9 cellular contexts compared by ENCODE assay signal in the genomic region with DNA sequence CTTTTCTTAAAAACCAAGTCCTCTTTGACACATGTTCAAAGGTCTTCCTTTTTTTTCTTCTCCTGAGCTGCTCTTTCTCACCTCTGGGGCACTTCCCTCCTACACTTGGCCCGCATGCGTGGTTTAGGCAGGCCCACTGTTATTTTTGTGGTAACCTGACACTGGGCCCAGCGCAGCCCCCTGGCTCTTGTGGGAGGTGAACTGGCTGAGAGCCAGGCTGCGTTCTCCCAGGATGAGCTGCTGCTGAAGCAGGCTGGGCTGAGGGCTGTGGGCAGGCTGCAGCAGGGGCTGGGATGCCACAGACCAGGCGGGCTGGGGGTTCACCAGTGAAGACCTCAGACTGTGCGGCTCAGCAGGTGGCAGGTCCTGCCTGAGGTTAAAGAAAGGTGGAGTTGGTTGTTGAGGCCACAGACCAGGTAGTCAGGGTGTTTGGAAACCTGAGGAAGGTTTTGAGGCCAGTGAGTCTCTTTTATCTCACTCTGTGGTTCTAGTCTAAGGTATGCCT.
A peak's percentile ranks its signal among the peaks of the same experiment; 100 is the strongest.
DNase-seq lines count a peak whose midpoint lies in the region; ATAC-seq and TF ChIP-seq lines count a peak whose summit lies in the region.
"Had no signal": no experiment of that assay in that cellular context is flagged by ENCODE, and none has a peak within 500 bp of the region (broad histone marks: within the 10 kb centered on the region; RNA-seq: fewer than 3 reads in every experiment).

No MANE protein-coding gene starts in this region.

- no peak overlapping the region for H3K4me3 ChIP-seq in kidney epithelial cell (ENCODE audit: low read depth, low read length)

- H3K27me3 ChIP-seq in kidney epithelial cell (ENCODE audit: control insufficient read depth, insufficient read depth, low read length): no peaks in the 10 kb centered on the region

- H3K36me3 ChIP-seq in kidney epithelial cell (ENCODE audit: control insufficient read depth, insufficient read depth, low read length): no peaks in the 10 kb centered on the region

- H3K9me3 Mint-ChIP-seq in activated naive CD8-positive, alpha-beta T cell treated with anti-CD3 and anti-CD28 coated beads for 36 hours: no peaks in the 10 kb centered on the region
- no peaks in the 10 kb centered on the region for H3K9me3 Mint-ChIP-seq in activated T-cell treated with anti-CD3 and anti-CD28 coated beads, Interleukin-2, amount 50 U/mL, for 4 hours
- H3K9me3 Mint-ChIP-seq: activated B cell treated with CpG ODN at 0.5 μM for 24 hours had no signal

- H3K27ac Mint-ChIP-seq in activated naive CD8-positive, alpha-beta T cell treated with anti-CD3 and anti-CD28 coated beads for 36 hours: no peak overlapping the region
- H3K27ac Mint-ChIP-seq: activated B cell treated with CpG ODN at 0.5 μM for 24 hours had no signal

- ATAC-seq in HG03432 (IDR thresholded peaks at IDR 0.05; ENCODE audit: unreplicated experiment): no peak
- no peak for ATAC-seq in HG03469 (IDR thresholded peaks at IDR 0.05; ENCODE audit: unreplicated experiment)
- ATAC-seq in activated T-cell treated with anti-CD3 and anti-CD28 coated beads, Interleukin-2, amount 50 U/mL, for 4 hours: no peak

- peak; percentile 95 for DNase-seq in COLO668 (lab: John Stamatoyannopoulos, UW; ENCODE audit: unreplicated experiment)
- DNase-seq in NCI-H1694 (lab: John Stamatoyannopoulos, UW): peak; percentile 75
- peak; percentile 6 for DNase-seq in activated naive CD8-positive, alpha-beta T cell treated with anti-CD3 and anti-CD28 coated beads for 36 hours
- DNase-seq in kidney epithelial cell (ENCODE audit: low read depth): peak; percentile 84
- DNase-seq in globus pallidus (ENCODE audit: low spot score): no peak
- no peak for DNase-seq in activated T-cell treated with anti-CD3 and anti-CD28 coated beads, Interleukin-2, amount 50 U/mL, for 4 hours
- DNase-seq: activated B cell treated with CpG ODN at 0.5 μM for 24 hours had no signal

- peak; percentile 3 for TF ChIP-seq CTCF in kidney epithelial cell (IDR thresholded peaks at IDR 0.05; ENCODE audit: insufficient read depth, low read length, poor library complexity, severe bottlenecking)

- H3K27me3 Mint-ChIP-seq in activated naive CD8-positive, alpha-beta T cell treated with anti-CD3 and anti-CD28 coated beads for 36 hours: peaks cover 20% of the 10 kb centered on the region
- peaks cover 6% of the 10 kb centered on the region for H3K27me3 Mint-ChIP-seq in activated T-cell treated with anti-CD3 and anti-CD28 coated beads, Interleukin-2, amount 50 U/mL, for 4 hours (ENCODE audit: low read depth)
- H3K27me3 Mint-ChIP-seq: activated B cell treated with CpG ODN at 0.5 μM for 24 hours had no signal

- no peak overlapping the region for H3K4me3 Mint-ChIP-seq in activated naive CD8-positive, alpha-beta T cell treated with anti-CD3 and anti-CD28 coated beads for 36 hours
- H3K4me3 Mint-ChIP-seq in activated T-cell treated with anti-CD3 and anti-CD28 coated beads, Interleukin-2, amount 50 U/mL, for 4 hours: no peak overlapping the region
- H3K4me3 Mint-ChIP-seq: activated B cell treated with CpG ODN at 0.5 μM for 24 hours had no signal

- H3K36me3 Mint-ChIP-seq in activated naive CD8-positive, alpha-beta T cell treated with anti-CD3 and anti-CD28 coated beads for 36 hours: no peaks in the 10 kb centered on the region
- no peaks in the 10 kb centered on the region for H3K36me3 Mint-ChIP-seq in activated T-cell treated with anti-CD3 and anti-CD28 coated beads, Interleukin-2, amount 50 U/mL, for 4 hours (ENCODE audit: insufficient read depth)

- H3K4me1 Mint-ChIP-seq in activated naive CD8-positive, alpha-beta T cell treated with anti-CD3 and anti-CD28 coated beads for 36 hours: no peaks in the 10 kb centered on the region
- H3K4me1 Mint-ChIP-seq in activated T-cell treated with anti-CD3 and anti-CD28 coated beads, Interleukin-2, amount 50 U/mL, for 4 hours (ENCODE audit: low read depth): no peaks in the 10 kb centered on the region
- H3K4me1 Mint-ChIP-seq: activated B cell treated with CpG ODN at 0.5 μM for 24 hours had no signal

Comparison
In these comparisons a context has a peak if more than half of its experiments do, and no peak if none do; other contexts are left out.
1. DNase-seq: peak in COLO668 (single experiment), NCI-H1694 (single experiment), activated naive CD8-positive, alpha-beta T cell treated with anti-CD3 and anti-CD28 coated beads for 36 hours (single experiment) and kidney epithelial cell (single experiment); none in globus pallidus (single experiment) and activated T-cell treated with anti-CD3 and anti-CD28 coated beads, Interleukin-2, amount 50 U/mL, for 4 hours (single experiment).